10 cellular contexts compared by ENCODE assay signal in the genomic region with DNA sequence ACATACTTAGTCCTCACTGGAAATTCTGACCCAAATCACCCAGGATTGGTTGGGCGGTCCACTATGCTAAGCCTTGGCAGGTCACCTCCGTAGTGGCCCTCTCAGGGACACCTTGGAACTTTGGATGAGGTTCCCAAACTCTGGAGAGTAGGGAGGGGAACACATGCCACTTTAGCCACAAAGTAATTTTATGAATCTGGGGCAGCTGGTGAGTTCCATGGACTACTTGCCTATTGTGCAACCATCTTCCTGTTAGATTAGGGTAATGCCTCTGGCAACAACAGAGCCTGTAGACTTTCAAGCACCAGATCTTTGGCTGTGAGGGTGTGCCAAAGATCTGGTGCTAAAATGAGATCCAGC.
DNase-seq lines count a peak whose midpoint lies in the region; ATAC-seq and TF ChIP-seq lines count a peak whose summit lies in the region.
"Had no signal": no experiment of that assay in that cellular context is flagged by ENCODE, and none has a peak within 500 bp of the region (broad histone marks: within the 10 kb centered on the region; RNA-seq: fewer than 3 reads in every experiment).

No MANE protein-coding gene starts in this region.

- TF ChIP-seq EP300 in gastroesophageal sphincter (IDR thresholded peaks at IDR 0.05) = no peak
- no peak for TF ChIP-seq EP300 in suprapubic skin (IDR thresholded peaks at IDR 0.05)

- no peak for TF ChIP-seq CTCF in gastroesophageal sphincter (IDR thresholded peaks at IDR 0.05)
- no peak for TF ChIP-seq CTCF in suprapubic skin (IDR thresholded peaks at IDR 0.05)

- H3K27ac ChIP-seq in gastroesophageal sphincter (peak overlapping the region in 3 of 4 donors; percentile 51 to 55 (median 52)), suprapubic skin (peak overlapping the region; percentile 59)

- TF ChIP-seq POLR2A in gastroesophageal sphincter (IDR thresholded peaks at IDR 0.05) (no peak), suprapubic skin (IDR thresholded peaks at IDR 0.05) (no peak)

- H3K36me3 ChIP-seq in gastroesophageal sphincter (no peaks in the 10 kb centered on the region), suprapubic skin (peaks cover 13% of the 10 kb centered on the region)

- 81 to 83% methylated on average over 2 of the region's 2 CpGs for WGBS in gastroesophageal sphincter (ENCODE audit: low coverage in 1 of 2), 2 donors
- 75% methylated on average over 2 of the region's 2 CpGs for WGBS in suprapubic skin

- H3K4me3 ChIP-seq in gastroesophageal sphincter (no peak overlapping the region), suprapubic skin (no peak overlapping the region)

- peak; percentile 50 for ATAC-seq in gastroesophageal sphincter

- in situ Hi-C loops in SK-MEL-5 (cut with HindIII; ENCODE audit: low pct_unique_long_range_greater_than_20kb, low sequenced_read_pairs) = no loop called here

- DNase-seq in NCI-H345 (lab: John Stamatoyannopoulos, UW) (peak; percentile 4), NCI-H345 treated with DMSO at 0.1 percent for 48 hours (lab: John Stamatoyannopoulos, UW; ENCODE audit: unreplicated experiment) (no peak), SK-MEL-5 (ENCODE audit: low read depth, low spot score) (peak; percentile 76), suprapubic skin (ENCODE audit: low spot score in 2 of 2) (no peak), islet precursor cell (no peak)
- no peak for DNase-seq in effector CD8-positive, alpha-beta T cell (lab: John Stamatoyannopoulos, UW)
- no peak for DNase-seq in activated CD4-positive, alpha-beta T cell treated with anti-CD3 and anti-CD28 coated beads, Interleukin-2, amount 50 U/mL, for 4 hours
- DNase-seq: activated effector memory CD4-positive, alpha-beta T cell treated with Interleukin-2 at 50 U/mL for 16 hours; KBM-7 had no signal

- H3K4me1 ChIP-seq in gastroesophageal sphincter (peaks cover 10 to 43% (median 13%) of the 10 kb centered on the region in 3 donors), suprapubic skin (peaks cover 21% of the 10 kb centered on the region)

- H3K9me3 ChIP-seq in gastroesophageal sphincter = no peaks in the 10 kb centered on the region
- no peaks in the 10 kb centered on the region for H3K9me3 ChIP-seq in suprapubic skin

- H3K27me3 ChIP-seq in gastroesophageal sphincter (no peaks in the 10 kb centered on the region), suprapubic skin (no peaks in the 10 kb centered on the region)

Comparison
In these comparisons a context has a peak if more than half of its experiments do, and no peak if none do; other contexts are left out.
1. DNase-seq: peak in NCI-H345 (single experiment) and SK-MEL-5 (single experiment); none in NCI-H345 treated with DMSO at 0.1 percent for 48 hours (single experiment), suprapubic skin (0 of 2), islet precursor cell (single experiment), effector CD8-positive, alpha-beta T cell (single experiment) and activated CD4-positive, alpha-beta T cell treated with anti-CD3 and anti-CD28 coated beads, Interleukin-2, amount 50 U/mL, for 4 hours (0 of 2).